In genomic region chr4:111991163-111991562, GRCh38 we compare ENCODE assay signal across 10 cellular contexts.
A peak's percentile ranks its signal among the peaks of the same experiment; 100 is the strongest.
DNase-seq lines count a peak whose midpoint lies in the region; ATAC-seq and TF ChIP-seq lines count a peak whose summit lies in the region.
"Had no signal": no experiment of that assay in that cellular context is flagged by ENCODE, and none has a peak within 500 bp of the region (broad histone marks: within the 10 kb centered on the region; RNA-seq: fewer than 3 reads in every experiment).

No MANE protein-coding gene starts in this region.

- no peak overlapping the region for H3K4me2 ChIP-seq in PC-9
- H3K4me2 ChIP-seq: BLaER1 had no signal

- no peaks in the 10 kb centered on the region for H3K36me3 ChIP-seq in PC-9 (ENCODE audit: low read depth)
- no peaks in the 10 kb centered on the region for H3K36me3 ChIP-seq in aorta (ENCODE audit: control insufficient read depth in 1 of 2, insufficient read depth in 2 of 2, low read length in 1 of 2)
- no peaks in the 10 kb centered on the region for H3K36me3 ChIP-seq in thyroid gland
- H3K36me3 ChIP-seq: BLaER1, tibial nerve had no signal

- peak; percentile 42 for DNase-seq in GM10248 (ENCODE audit: extremely low spot score)
- DNase-seq in PC-9: no peak
- DNase-seq in activated CD4-positive, alpha-beta T cell treated with anti-CD3 and anti-CD28 coated beads, Interleukin-2, amount 50 U/mL, for 4 hours: no peak
- no peak for DNase-seq in DMS153 (lab: John Stamatoyannopoulos, UW)
- DNase-seq in aorta: no peak
- no peak for DNase-seq in thyroid gland

- H3K27me3 ChIP-seq in PC-9 (ENCODE audit: insufficient read depth, low read depth) (peaks cover 5% of the 10 kb centered on the region; the same call in 1 of the 2 replicates), aorta (ENCODE audit: control insufficient read depth in 1 of 2, insufficient read depth in 2 of 2, low read length in 1 of 2) (no peaks in the 10 kb centered on the region), thyroid gland (no peaks in the 10 kb centered on the region)
- H3K27me3 ChIP-seq: BLaER1, tibial nerve had no signal

- H3K9me3 ChIP-seq in PC-9 (ENCODE audit: insufficient read depth, low read depth) (no peaks in the 10 kb centered on the region), aorta (ENCODE audit: control insufficient read depth, low read length) (no peaks in the 10 kb centered on the region), thyroid gland (no peaks in the 10 kb centered on the region)
- H3K9me3 ChIP-seq: BLaER1, tibial nerve had no signal

- no peaks in the 10 kb centered on the region for H3K79me2 ChIP-seq in PC-9 (ENCODE audit: low read depth)

- no peak for TF ChIP-seq POLR2A in thyroid gland (IDR thresholded peaks at IDR 0.05)

- H3K4me3 ChIP-seq in PC-9: no peak overlapping the region
- H3K4me3 ChIP-seq in aorta (ENCODE audit: low read length in 2 of 2): no peak overlapping the region
- H3K4me3 ChIP-seq in thyroid gland (replicated peaks in 1 of 3): no peak overlapping the region
- H3K4me3 ChIP-seq: BLaER1, tibial nerve had no signal

- no TSS peak for BruUV-seq in PC-9 (replicated peaks; lab: Mats Ljungman, UMichigan)

- H2AFZ ChIP-seq in PC-9: 0 out of 2 replicates have a peak overlapping the region, but pooled peaks have one; percentile 56

- WGBS in aorta, 2 donors: 26 to 42% methylated on average over 3 of the region's 3 CpGs
- WGBS in thyroid gland, 2 donors: 47 to 64% methylated on average over 3 of the region's 3 CpGs

- ATAC-seq in GM19463 (IDR thresholded peaks at IDR 0.05; ENCODE audit: unreplicated experiment) (peak; percentile 85), HG03064 (IDR thresholded peaks at IDR 0.05; ENCODE audit: low read depth, unreplicated experiment) (peak; percentile 95), aorta (ENCODE audit: low FRiP score) (no peak)

- POLR2A ChIA-PET in GM10248 (lab: Yijun Ruan, JAX): no interaction called here
- POLR2A ChIA-PET in PC-9 (lab: Charles Lee; ENCODE audit: unreplicated experiment): no interaction called here

- H3K9me2 ChIP-seq in PC-9 (ENCODE audit: insufficient read depth): no peaks in the 10 kb centered on the region; the same call in 1 of the 2 replicates

- H3F3A ChIP-seq in PC-9 (ENCODE audit: insufficient read depth, low read depth): no peaks in the 10 kb centered on the region

- intact Hi-C loops in PC-9 (cut with micrococcal nuclease; ENCODE audit: unreplicated experiment): no loop called here
- intact Hi-C loops in aorta (cut with DNase I): no loop called here
- intact Hi-C loops in thyroid gland (cut with DNase I): no loop called here

- no peak for TF ChIP-seq CTCF in GM10248 (IDR thresholded peaks at IDR 0.05; ENCODE audit: control extremely low read depth, extremely low read depth, low read depth, missing control alignments)
- no peak for TF ChIP-seq CTCF in PC-9 (conservative IDR thresholded peaks at IDR 0.05)
- TF ChIP-seq CTCF in thyroid gland (IDR thresholded peaks at IDR 0.05): no peak

- CTCF ChIA-PET in GM10248 (lab: Yijun Ruan, JAX) (interaction anchor here (1.0 to 1.1 kb wide), 2 partner anchors 11 to 40 kb away, joined by 3 read pairs; no protein-coding TSS in a partner anchor), PC-9 (lab: Charles Lee) (no interaction called here)

- H3K27ac ChIP-seq in PC-9 (no peak overlapping the region), aorta (ENCODE audit: low read depth in 1 of 2, low read length in 2 of 2) (no peak overlapping the region), thyroid gland (no peak overlapping the region)
- H3K27ac ChIP-seq: BLaER1, tibial nerve had no signal

- no peaks in the 10 kb centered on the region for H4K20me1 ChIP-seq in PC-9 (ENCODE audit: insufficient read depth)
- H4K20me1 ChIP-seq: BLaER1 had no signal

- peaks cover 7% of the 10 kb centered on the region; the same call in 1 of the 2 replicates for H3K4me1 ChIP-seq in PC-9 (replicated peaks; ENCODE audit: insufficient read depth)
- H3K4me1 ChIP-seq in aorta (ENCODE audit: control insufficient read depth in 1 of 2, insufficient read depth in 2 of 2, low read length in 2 of 2): no peaks in the 10 kb centered on the region
- no peaks in the 10 kb centered on the region for H3K4me1 ChIP-seq in thyroid gland
- H3K4me1 ChIP-seq: BLaER1, tibial nerve had no signal
